Comparison of ENCODE assay signal across 15 cellular contexts in the genomic region with DNA sequence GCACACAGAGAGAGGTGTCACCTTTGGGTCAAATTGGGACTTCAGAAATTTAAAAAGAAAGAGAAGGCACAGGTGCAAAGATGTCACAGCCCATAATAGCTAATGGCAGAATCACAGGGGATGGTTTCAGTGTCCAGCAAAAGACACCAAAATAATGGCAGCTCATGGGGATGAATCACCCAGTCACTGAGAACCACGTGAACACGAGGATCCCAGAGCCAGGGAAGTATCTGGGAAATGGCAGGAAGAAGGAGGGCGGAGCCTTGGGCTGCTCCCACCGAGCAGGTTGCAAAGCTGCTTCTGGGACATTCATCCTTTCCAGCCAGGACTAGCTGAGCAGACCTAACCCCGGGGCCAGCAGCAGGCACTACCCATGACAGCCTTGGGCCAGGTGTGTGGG. TPM values are rescaled to one million over a fixed set of nuclear protein-coding genes. Genes with fewer than 3 reads are reported as not detected.
DNase-seq lines count a peak whose midpoint lies in the region; FAIRE-seq and TF ChIP-seq lines count a peak whose summit lies in the region.
"Had no signal": no experiment of that assay in that cellular context is flagged by ENCODE, and none has a peak within 500 bp of the region (broad histone marks: within the 10 kb centered on the region; RNA-seq: fewer than 3 reads in every experiment).

No MANE protein-coding gene starts in this region.

- CTCF ChIA-PET in Calu3 (lab: Charles Lee) = interaction anchor here (0.9 to 1.0 kb wide), 2 partner anchors 11 to 13 kb away, joined by 4 to 5 read pairs; no protein-coding TSS in a partner anchor
- CTCF ChIA-PET in activated CD4-positive, alpha-beta memory T cell treated with anti-CD3 and anti-CD28 coated beads for 36 hours (lab: Charles Lee) = interaction anchor here (1.4 kb wide), 1 partner anchor 13 kb away, joined by 4 read pairs; no protein-coding TSS in a partner anchor

- POLR2A ChIA-PET in activated CD4-positive, alpha-beta memory T cell treated with anti-CD3 and anti-CD28 coated beads for 36 hours (lab: Charles Lee) = no interaction called here

- 29 to 38% (median 35%) methylated on average over 5 of the region's 5 CpGs for WGBS in stomach, 5 donors

- H3K27ac Mint-ChIP-seq in Calu3 (ENCODE audit: unreplicated experiment) = peak overlapping the region; percentile 72
- no peak overlapping the region for H3K27ac Mint-ChIP-seq in astrocyte (ENCODE audit: unreplicated experiment)
- no peak overlapping the region for H3K27ac Mint-ChIP-seq in activated CD4-positive, alpha-beta memory T cell treated with anti-CD3 and anti-CD28 coated beads for 36 hours
- H3K27ac Mint-ChIP-seq: activated CD4-positive, alpha-beta T cell treated with anti-CD3 and anti-CD28 coated beads, Interleukin-2, amount 10 ng/mL, durations not matched to agents 7 days and 5 days; activated T-cell treated with anti-CD3 and anti-CD28 coated beads, Interleukin-2, amount 50 U/mL, for 24 hours; stimulated activated naive CD8-positive, alpha-beta T cell treated with anti-CD3 and anti-CD28 coated beads, Interleukin-15, Interleukin-2, amounts not matched to agents 100 ng/mL and 50 ng/mL, for 24 hours had no signal

- no peak for TF ChIP-seq EP300 in stomach (IDR thresholded peaks at IDR 0.05)

- H3K36me3 Mint-ChIP-seq in Calu3 (ENCODE audit: insufficient read depth, unreplicated experiment) (peaks cover 62% of the 10 kb centered on the region), astrocyte (ENCODE audit: low read depth, unreplicated experiment) (peaks cover 41% of the 10 kb centered on the region)
- H3K36me3 Mint-ChIP-seq in activated CD4-positive, alpha-beta memory T cell treated with anti-CD3 and anti-CD28 coated beads for 36 hours = no peaks in the 10 kb centered on the region

- no peak overlapping the region for H3K4me2 ChIP-seq in astrocyte (ENCODE audit: low read length)

- H3K4me1 ChIP-seq in astrocyte (ENCODE audit: insufficient read depth, low read length) = peaks cover 7% of the 10 kb centered on the region
- peaks cover 29 to 44% (median 39%) of the 10 kb centered on the region in 4 donors for H3K4me1 ChIP-seq in stomach

- no peak overlapping the region for H2AFZ ChIP-seq in astrocyte (ENCODE audit: low read depth, low read length)

- H3K9ac ChIP-seq in astrocyte (ENCODE audit: low read length) = no peak overlapping the region

- no peaks in the 10 kb centered on the region for H4K20me1 ChIP-seq in astrocyte (ENCODE audit: insufficient read depth, low read length)

- DNase-seq in Calu3 (no peak), HT1080 (ENCODE audit: low read depth) (peak; percentile 41), astrocyte (ENCODE audit: low read depth) (peak; percentile 13), myocyte (ENCODE audit: low read depth) (peak; percentile 70), RKO (ENCODE audit: low spot score) (no peak), T1000 (lab: John Stamatoyannopoulos, UW) (no peak), stomach (no peak)
- DNase-seq in activated CD4-positive, alpha-beta memory T cell treated with anti-CD3 and anti-CD28 coated beads for 36 hours = no peak
- DNase-seq: activated CD4-positive, alpha-beta T cell treated with anti-CD3 and anti-CD28 coated beads, Interleukin-2, amount 10 ng/mL, durations not matched to agents 7 days and 5 days; activated T-cell treated with anti-CD3 and anti-CD28 coated beads, Interleukin-2, amount 50 U/mL, for 24 hours; cerebellar nuclear complex had no signal

- no peaks in the 10 kb centered on the region for H3K79me2 ChIP-seq in astrocyte (ENCODE audit: insufficient read depth, low read length)

- H3K4me1 Mint-ChIP-seq in Calu3 (ENCODE audit: low read depth, unreplicated experiment) (peaks cover 54% of the 10 kb centered on the region), astrocyte (ENCODE audit: low read depth, unreplicated experiment) (peaks cover 5% of the 10 kb centered on the region)
- no peaks in the 10 kb centered on the region for H3K4me1 Mint-ChIP-seq in activated CD4-positive, alpha-beta memory T cell treated with anti-CD3 and anti-CD28 coated beads for 36 hours (ENCODE audit: low read depth)
- H3K4me1 Mint-ChIP-seq: activated CD4-positive, alpha-beta T cell treated with anti-CD3 and anti-CD28 coated beads, Interleukin-2, amount 10 ng/mL, durations not matched to agents 7 days and 5 days had no signal

- no peaks in the 10 kb centered on the region for H3K9me3 Mint-ChIP-seq in Calu3 (ENCODE audit: low read depth, unreplicated experiment)
- peaks cover 9% of the 10 kb centered on the region for H3K9me3 Mint-ChIP-seq in astrocyte (ENCODE audit: unreplicated experiment)
- peaks cover 2% of the 10 kb centered on the region for H3K9me3 Mint-ChIP-seq in activated CD4-positive, alpha-beta memory T cell treated with anti-CD3 and anti-CD28 coated beads for 36 hours
- H3K9me3 Mint-ChIP-seq: stimulated activated naive CD8-positive, alpha-beta T cell treated with anti-CD3 and anti-CD28 coated beads, Interleukin-15, Interleukin-2, amounts not matched to agents 100 ng/mL and 50 ng/mL, for 24 hours had no signal

- H3K4me3 ChIP-seq in astrocyte (ENCODE audit: insufficient read depth, low read depth, low read length) (no peak overlapping the region), stomach (no peak overlapping the region)
- H3K4me3 ChIP-seq: GM12878, pancreas had no signal

- peak overlapping the region; percentile 17 for H3K4me3 Mint-ChIP-seq in Calu3 (ENCODE audit: low read depth, unreplicated experiment)
- H3K4me3 Mint-ChIP-seq in astrocyte (ENCODE audit: unreplicated experiment) = no peak overlapping the region
- H3K4me3 Mint-ChIP-seq in activated CD4-positive, alpha-beta memory T cell treated with anti-CD3 and anti-CD28 coated beads for 36 hours = no peak overlapping the region
- H3K4me3 Mint-ChIP-seq: activated CD4-positive, alpha-beta T cell treated with anti-CD3 and anti-CD28 coated beads, Interleukin-2, amount 10 ng/mL, durations not matched to agents 7 days and 5 days; activated T-cell treated with anti-CD3 and anti-CD28 coated beads, Interleukin-2, amount 50 U/mL, for 24 hours; stimulated activated naive CD8-positive, alpha-beta T cell treated with anti-CD3 and anti-CD28 coated beads, Interleukin-15, Interleukin-2, amounts not matched to agents 100 ng/mL and 50 ng/mL, for 24 hours had no signal

- BruUV-seq in Calu3 (replicated peaks; lab: Mats Ljungman, UMichigan) = no TSS peak

- H3K27me3 ChIP-seq in astrocyte (ENCODE audit: insufficient read depth, low read length) = peaks cover 5% of the 10 kb centered on the region
- no peaks in the 10 kb centered on the region for H3K27me3 ChIP-seq in stomach
- H3K27me3 ChIP-seq: pancreas had no signal

- FAIRE-seq in astrocyte (lab: Jason Lieb, UNC) = no peak
- FAIRE-seq: GM12878, pancreas had no signal

- H3K9me3 ChIP-seq in astrocyte (ENCODE audit: insufficient read depth, low read depth, low read length) (no peaks in the 10 kb centered on the region), stomach (peaks cover 3 to 4% (median 4%) of the 10 kb centered on the region in 4 donors)
- H3K9me3 ChIP-seq: pancreas had no signal

- TF ChIP-seq CTCF in Calu3 (IDR thresholded peaks at IDR 0.05; ENCODE audit: unreplicated experiment) (no peak), astrocyte (IDR thresholded peaks at IDR 0.05; ENCODE audit: insufficient read depth, low read depth, low read length) (no peak), stomach (IDR thresholded peaks at IDR 0.05) (no peak)

- no peak for TF ChIP-seq POLR2A in stomach (IDR thresholded peaks at IDR 0.05)

- H3K36me3 ChIP-seq in astrocyte (ENCODE audit: insufficient read depth, low read length) (no peaks in the 10 kb centered on the region), stomach (peaks cover 0 to 7% (median 0%) of the 10 kb centered on the region in 4 donors)
- H3K36me3 ChIP-seq: pancreas had no signal

- intact Hi-C loops in Calu3 (cut with micrococcal nuclease; ENCODE audit: unreplicated experiment) (no loop called here), stomach (cut with DNase I; ENCODE audit: low total_unique reads) (no loop called here)
- intact Hi-C loops in activated CD4-positive, alpha-beta memory T cell treated with anti-CD3 and anti-CD28 coated beads for 36 hours (cut with micrococcal nuclease) = no loop called here

- H3K27me3 Mint-ChIP-seq in Calu3 (ENCODE audit: unreplicated experiment) (no peaks in the 10 kb centered on the region), astrocyte (ENCODE audit: low read depth, unreplicated experiment) (peaks cover 9% of the 10 kb centered on the region)
- H3K27me3 Mint-ChIP-seq in activated CD4-positive, alpha-beta memory T cell treated with anti-CD3 and anti-CD28 coated beads for 36 hours = no peaks in the 10 kb centered on the region
- H3K27me3 Mint-ChIP-seq: activated CD4-positive, alpha-beta T cell treated with anti-CD3 and anti-CD28 coated beads, Interleukin-2, amount 10 ng/mL, durations not matched to agents 7 days and 5 days; activated T-cell treated with anti-CD3 and anti-CD28 coated beads, Interleukin-2, amount 50 U/mL, for 24 hours; stimulated activated naive CD8-positive, alpha-beta T cell treated with anti-CD3 and anti-CD28 coated beads, Interleukin-15, Interleukin-2, amounts not matched to agents 100 ng/mL and 50 ng/mL, for 24 hours had no signal

- H3K27ac ChIP-seq in astrocyte (ENCODE audit: low read depth, low read length) (no peak overlapping the region), stomach (no peak overlapping the region)
- H3K27ac ChIP-seq: C4-2B, pancreas had no signal

RNA-seq across cellular contexts. Expression of a gene that starts 45.6 kb away (rescaled TPM):
- 74.8 and 79.6 TPM in 2 replicates for total RNA-seq in Calu3 (2022)
- total RNA-seq in HT1080 (2014; rRNA removed; shearing (Covaris generic)) = 68.0 and 72.1 TPM in 2 replicates
- 34.2 and 37.9 TPM in 2 replicates for polyA plus RNA-seq in HT1080 (2015; cell fraction: cytosol; rRNA removed)
- polyA plus RNA-seq in HT1080 (2015; cell fraction: nucleus; rRNA removed) = 140 and 146 TPM in 2 replicates
- 29.6 and 33.4 TPM in 2 replicates for total RNA-seq in astrocyte
- 34.9 and 40.2 TPM in 2 replicates for total RNA-seq in myocyte
- polyA plus RNA-seq in myocyte (2012) = 27.2 TPM
- total RNA-seq in stomach = 100 to 1,000 TPM in 1 of 5 donors, 10 to 100 TPM in 4; 47.9 to 114 (median 68.8) TPM
- polyA plus RNA-seq in stomach = 10 to 100 TPM; 23.8 to 30.0 (median 28.0) TPM
- total RNA-seq in activated CD4-positive, alpha-beta memory T cell treated with anti-CD3 and anti-CD28 coated beads for 36 hours = 10 to 100 TPM; 61.3 to 63.2 TPM

Comparison
In these comparisons a context has a peak if more than half of its experiments do, and no peak if none do; other contexts are left out.
1. DNase-seq: peak in HT1080 (single experiment), astrocyte (single experiment) and myocyte (single experiment); none in Calu3 (single experiment), RKO (single experiment), T1000 (single experiment), stomach (single experiment) and activated CD4-positive, alpha-beta memory T cell treated with anti-CD3 and anti-CD28 coated beads for 36 hours (single experiment).